Comparison of ENCODE assay signal across 9 cellular contexts in genomic region chr19:14961956-14962685, GRCh38. TPM values are rescaled to one million over a fixed set of nuclear protein-coding genes. Genes with fewer than 3 reads are reported as not detected.
"Had no signal": no experiment of that assay in that cellular context is flagged by ENCODE, and none has a peak within 500 bp of the region (broad histone marks: within the 10 kb centered on the region; RNA-seq: fewer than 3 reads in every experiment).

No MANE protein-coding gene starts in this region.

- DNase-seq: GDM1, GF-D8 had no signal

- ATAC-seq: GM12878 had no signal

- H3K4me3 ChIP-seq: GM12878 had no signal

- FAIRE-seq: G401.6, GM12878, GM12891, GM12892, GM18507, GM19239 had no signal

RNA-seq across cellular contexts. Expression of gene SLC1A6, which starts 17.5 kb away (rescaled TPM):
- total RNA-seq: GM12878 had no signal

RNA-seq across cellular contexts. Expression of gene OR7C2, which starts 20.8 kb away (rescaled TPM):
- total RNA-seq: G401, GM12878 had no signal
- polyA plus RNA-seq: GM12878 had no signal
